9 cellular contexts compared by ENCODE assay signal in genomic region chr7:143620646-143621045, GRCh38. TPM values are rescaled to one million over a fixed set of nuclear protein-coding genes. Genes with fewer than 3 reads are reported as not detected.
A peak's percentile ranks its signal among the peaks of the same experiment; 100 is the strongest.
DNase-seq lines count a peak whose midpoint lies in the region; ATAC-seq and TF ChIP-seq lines count a peak whose summit lies in the region.
"Not testable (repeated sequence)": the region's sequence is repeated elsewhere in the genome, so short reads cannot be mapped to it uniquely, and the experiment has no call there.
"Had no signal": no experiment of that assay in that cellular context is flagged by ENCODE, and none has a peak within 500 bp of the region (broad histone marks: within the 10 kb centered on the region; RNA-seq: fewer than 3 reads in every experiment).

Gene TCAF2 (plus strand): TSS chr7:143620974.

- not testable (repeated sequence) for H3K27me3 Mint-ChIP-seq in activated CD8-positive, alpha-beta T cell treated with anti-CD3 and anti-CD28 coated beads for 36 hours

- DNase-seq in AG04450 (ENCODE audit: low read depth, low spot score); lower lobe of right lung: not testable (repeated sequence)
- DNase-seq in activated CD8-positive, alpha-beta T cell treated with anti-CD3 and anti-CD28 coated beads for 36 hours = peak; percentile 75
- DNase-seq in adrenal gland = peak in 5 of 7 donors; percentile 69 to 90 (median 83)
- peak; percentile 52 for DNase-seq in stimulated activated CD8-positive, alpha-beta memory T cell treated with anti-CD3 and anti-CD28 coated beads, Interleukin-12 subunit alpha, Interleukin-12 subunit beta, amount 100 ng/mL, for 1 hour (ENCODE audit: low read depth)

- TF ChIP-seq POLR2A in adrenal gland (IDR thresholded peaks at IDR 0.05) = not testable (repeated sequence)

- CTCF ChIA-PET in AG04450 (lab: Charles Lee); activated CD8-positive, alpha-beta T cell treated with anti-CD3 and anti-CD28 coated beads for 36 hours (lab: Charles Lee): not testable (repeated sequence)

- not testable (repeated sequence) for H3K36me3 ChIP-seq in adrenal gland (replicated peaks in 1 of 2); lower lobe of right lung

- H3K9me3 Mint-ChIP-seq in activated CD8-positive, alpha-beta T cell treated with anti-CD3 and anti-CD28 coated beads for 36 hours = not testable (repeated sequence)

- POLR2A ChIA-PET in AG04450 (lab: Yijun Ruan, JAX); activated CD8-positive, alpha-beta T cell treated with anti-CD3 and anti-CD28 coated beads for 36 hours (lab: Charles Lee): not testable (repeated sequence)

- not testable (repeated sequence) for H3K27ac ChIP-seq in AG04450 (ENCODE audit: low read depth, low read length); adrenal gland; lower lobe of right lung

- not testable (repeated sequence) for H3K27ac Mint-ChIP-seq in activated CD8-positive, alpha-beta T cell treated with anti-CD3 and anti-CD28 coated beads for 36 hours

- H3K4me1 Mint-ChIP-seq in activated CD8-positive, alpha-beta T cell treated with anti-CD3 and anti-CD28 coated beads for 36 hours (ENCODE audit: low read depth) = not testable (repeated sequence)

- not testable (repeated sequence) for TF ChIP-seq CTCF in AG04450 (IDR thresholded peaks at IDR 0.05; ENCODE audit: low read depth, low read length); activated CD8-positive, alpha-beta T cell treated with anti-CD3 and anti-CD28 coated beads for 36 hours (IDR thresholded peaks at IDR 0.05); adrenal gland (IDR thresholded peaks at IDR 0.05); lower lobe of right lung (IDR thresholded peaks at IDR 0.05)

- H3K9me3 ChIP-seq in AG04450 (ENCODE audit: control insufficient read depth, insufficient read depth, low read length); adrenal gland (replicated peaks in 1 of 3); lower lobe of right lung: not testable (repeated sequence)

- not testable (repeated sequence) for H3K27me3 ChIP-seq in AG04450 (ENCODE audit: control insufficient read depth, insufficient read depth, low read length); adrenal gland; lower lobe of right lung (ENCODE audit: low read depth)

- not testable (repeated sequence) for H3K4me1 ChIP-seq in adrenal gland (replicated peaks in 1 of 2); lower lobe of right lung

- H3K4me3 ChIP-seq in AG04450 (ENCODE audit: low read depth, low read length) = 0 out of 2 replicates have a peak within 1 kb of the TSS, but pooled peaks have one; percentile 34
- not testable (repeated sequence) for H3K4me3 ChIP-seq in adrenal gland, lower lobe of right lung

- H3K4me3 Mint-ChIP-seq in activated CD8-positive, alpha-beta T cell treated with anti-CD3 and anti-CD28 coated beads for 36 hours = peak within 1 kb of the TSS; percentile 37

- intact Hi-C loops in activated CD8-positive, alpha-beta T cell treated with anti-CD3 and anti-CD28 coated beads for 36 hours (cut with micrococcal nuclease); adrenal gland (cut with DNase I); lower lobe of right lung (cut with DNase I): not testable (repeated sequence)

- H3K36me3 Mint-ChIP-seq in activated CD8-positive, alpha-beta T cell treated with anti-CD3 and anti-CD28 coated beads for 36 hours (ENCODE audit: low read depth) = not testable (repeated sequence)

- ATAC-seq in GM19043 (IDR thresholded peaks at IDR 0.05; ENCODE audit: low read depth, unreplicated experiment) (peak; percentile 79), HG02642 (IDR thresholded peaks at IDR 0.05; ENCODE audit: poor library complexity, unreplicated experiment) (peak; percentile 83), HG03520 (IDR thresholded peaks at IDR 0.05; ENCODE audit: unreplicated experiment) (peak; percentile 83), lower lobe of right lung (peak; percentile 98 to 99)
- ATAC-seq in activated CD8-positive, alpha-beta T cell treated with anti-CD3 and anti-CD28 coated beads for 36 hours = peak; percentile 86

- WGBS in adrenal gland, 4 donors = 0% methylated on average over 12 of the region's 38 CpGs; no CpG with 5 or more reads in 3 of the 4 donors

RNA-seq across cellular contexts. Expression of gene TCAF2, which starts in this region (rescaled TPM):
- polyA plus RNA-seq in AG04450 (2011; rRNA removed) (2.5 and 2.6 TPM in 2 replicates), adrenal gland (1 to 10 TPM; 1.1 to 2.3 (median 1.8) TPM)
- 4.1 and 4.5 TPM in 2 replicates for polyA minus RNA-seq in AG04450 (2011; rRNA and poly(A)+ RNA removed)
- total RNA-seq in activated CD8-positive, alpha-beta T cell treated with anti-CD3 and anti-CD28 coated beads for 36 hours = 10 to 100 TPM; 36.4 to 37.2 TPM
- total RNA-seq in adrenal gland (1 to 10 TPM; 1.9 to 8.9 (median 3.0) TPM), lower lobe of right lung (6.2 TPM)
- total RNA-seq: G401 had no signal
